ENCODE assay signal across 11 cellular contexts in genomic region chr6:3885262-3886036, GRCh38. TPM values are rescaled to one million over a fixed set of nuclear protein-coding genes. Genes with fewer than 3 reads are reported as not detected.
A peak's percentile ranks its signal among the peaks of the same experiment; 100 is the strongest.
DNase-seq lines count a peak whose midpoint lies in the region; ATAC-seq, FAIRE-seq and TF ChIP-seq lines count a peak whose summit lies in the region.
"Had no signal": no experiment of that assay in that cellular context is flagged by ENCODE, and none has a peak within 500 bp of the region (broad histone marks: within the 10 kb centered on the region; RNA-seq: fewer than 3 reads in every experiment).

No MANE protein-coding gene starts in this region.

- H3K27me3 Mint-ChIP-seq in activated T-helper 17 cell treated with anti-CD3 and anti-CD28 coated beads, Interleukin-2, amount 50 U/mL, for 72 hours, result no peaks in the 10 kb centered on the region

- H3K27ac Mint-ChIP-seq in activated T-helper 17 cell treated with anti-CD3 and anti-CD28 coated beads, Interleukin-2, amount 50 U/mL, for 72 hours, result no peak overlapping the region

- H3K27ac ChIP-seq in K562 (ENCODE audit: extremely low read depth, low read depth, low read length), result no peak overlapping the region

- TF ChIP-seq EP300 in K562 (IDR thresholded peaks at IDR 0.05; ENCODE audit: low read length), result no peak

- H3K9me3 ChIP-seq in K562 (replicated peaks; ENCODE audit: control insufficient read depth, insufficient read depth, low read depth, low read length), result no peaks in the 10 kb centered on the region
- H3K9me3 ChIP-seq: breast epithelium had no signal

- no peaks in the 10 kb centered on the region for H3K4me1 Mint-ChIP-seq in activated T-helper 17 cell treated with anti-CD3 and anti-CD28 coated beads, Interleukin-2, amount 50 U/mL, for 72 hours

- no peak overlapping the region for H2AFZ ChIP-seq in K562 (ENCODE audit: low read depth, low read length)

- H3K9me1 ChIP-seq in K562 (ENCODE audit: control insufficient read depth, insufficient read depth, low read length), result peaks cover 4% of the 10 kb centered on the region

- H3K36me3 Mint-ChIP-seq in activated T-helper 17 cell treated with anti-CD3 and anti-CD28 coated beads, Interleukin-2, amount 50 U/mL, for 72 hours (ENCODE audit: low read depth), result no peaks in the 10 kb centered on the region

- in situ Hi-C loops in K562 (cut with MboI), result no loop called here

- CTCF ChIA-PET in K562 (lab: Yijun Ruan, JAX; ENCODE audit: low intra/inter-chr PET ratio), result interaction anchor here (1.5 kb wide), 1 partner anchor 105 kb away, joined by 3 read pairs; no protein-coding TSS in a partner anchor

- no TSS peak for BruUV-seq in K562 (replicated peaks; lab: Mats Ljungman, UMichigan)

- peaks cover 20 to 58% of the 10 kb centered on the region in 2 experiments for H3K27me3 ChIP-seq in K562 (ENCODE audit: control insufficient read depth in 2 of 2, insufficient read depth in 2 of 2, low read length in 2 of 2)
- H3K27me3 ChIP-seq: breast epithelium had no signal

- TF ChIP-seq RAD21 in K562 (CRISPR knock-in tag; conservative IDR thresholded peaks at IDR 0.05 in 1 of 2, IDR thresholded peaks at IDR 0.05 in 1 of 2), result peak in 1 of 2 experiments; percentile 66; a peak in 3 of 4 replicates

- H3K4me1 ChIP-seq in K562 (replicated peaks in 1 of 2; ENCODE audit: control insufficient read depth in 2 of 2, insufficient read depth in 2 of 2, low read length in 2 of 2), result no peaks in the 10 kb centered on the region

- no peak overlapping the region for H3K9ac ChIP-seq in K562 (ENCODE audit: insufficient read depth in 1 of 2, low read depth in 2 of 2, low read length in 2 of 2)

- H4K20me1 ChIP-seq in K562 (replicated peaks; ENCODE audit: control insufficient read depth, insufficient read depth, low read length), result no peaks in the 10 kb centered on the region

- intact Hi-C loops in K562 (cut with micrococcal nuclease), result loop anchor here (2.0 to 10.0 kb wide), 3 partner anchors 47 to 138 kb away; no protein-coding TSS in a partner anchor

- POLR2A ChIA-PET in K562 (lab: Yijun Ruan, JAX), result no interaction called here

- H3K9me3 Mint-ChIP-seq in activated T-helper 17 cell treated with anti-CD3 and anti-CD28 coated beads, Interleukin-2, amount 50 U/mL, for 72 hours, result no peaks in the 10 kb centered on the region

- H3K36me3 ChIP-seq in K562 (ENCODE audit: control insufficient read depth, insufficient read depth, low read length), result no peaks in the 10 kb centered on the region
- H3K36me3 ChIP-seq: breast epithelium had no signal

- H3K4me3 Mint-ChIP-seq in activated T-helper 17 cell treated with anti-CD3 and anti-CD28 coated beads, Interleukin-2, amount 50 U/mL, for 72 hours, result no peak overlapping the region

- ATAC-seq in K562, result peak; percentile 88
- ATAC-seq in activated T-helper 17 cell treated with anti-CD3 and anti-CD28 coated beads, Interleukin-2, amount 50 U/mL, for 72 hours (replicated peaks), result no peak

- no peak overlapping the region for H3K4me2 ChIP-seq in K562 (ENCODE audit: insufficient read depth, low read length)

- FAIRE-seq in K562 (lab: Jason Lieb, UNC), result peak; percentile 75

- 19% methylated on average over 9 of the region's 9 CpGs for WGBS in K562 (ENCODE audit: insufficient coverage, low coverage, missing lambda C conversion rate)

- H3K4me3 ChIP-seq in K562, result no peak overlapping the region
- H3K4me3 ChIP-seq: breast epithelium had no signal

- no peak for TF ChIP-seq POLR2A in K562 (conservative IDR thresholded peaks at IDR 0.05)

- no peaks in the 10 kb centered on the region for H3K79me2 ChIP-seq in K562 (ENCODE audit: control insufficient read depth, insufficient read depth, low read length)

- TF ChIP-seq CTCF in LNCAP (IDR thresholded peaks at IDR 0.05) (0 out of 2 replicates have a peak, but pooled peaks have one; percentile 20), K562 (IDR thresholded peaks at IDR 0.05 in 2 of 3, conservative IDR thresholded peaks at IDR 0.05 in 1 of 3; ENCODE audit: insufficient read depth in 2 of 3, low read depth in 1 of 3, low read length in 3 of 3) (peak; percentile 60 to 65 (median 63); a peak in 5 of 6 replicates)

- DNase-seq in D341Med (ENCODE audit: low spot score) (peak; percentile 58), K562 (ENCODE audit: extremely low read depth in 1 of 4, low spot score in 3 of 4) (peak; percentile 26 to 43 (median 34)), mesenteric fat pad (ENCODE audit: low spot score) (peak; percentile 22), hippocampal formation (lab: John Stamatoyannopoulos, UW) (no peak), NCI-H2029 (lab: John Stamatoyannopoulos, UW) (no peak)
- DNase-seq in activated CD4-positive, CD25-positive, alpha-beta regulatory T cell treated with anti-CD3 and anti-CD28 coated beads, Interleukin-2, amount 50 U/mL, for 72 hours, result no peak
- DNase-seq: activated CD4-positive, alpha-beta T cell treated with anti-CD3 and anti-CD28 coated beads, Interleukin-2, amount 50 U/mL, for 48 hours; NCI-H526 treated with DMSO at 0.1 percent for 48 hours had no signal

TF ChIP-seq in K562, 482 proteins besides CTCF, POLR2A, EP300 and RAD21:
- TF ChIP-seq L3MBTL2 (IDR thresholded peaks at IDR 0.05), result 0 out of 2 replicates have a peak, but pooled peaks have one; percentile 33
- no peak for TF ChIP-seq POLR2B (IDR thresholded peaks at IDR 0.05; ENCODE audit: low read depth, partially characterized antibody)
- no peak for TF ChIP-seq CC2D1A (IDR thresholded peaks at IDR 0.05)
- peak; percentile 75 for TF ChIP-seq RBM25 (IDR thresholded peaks at IDR 0.05; ENCODE audit: low read depth, low read length, severe bottlenecking)
- no peak for TF ChIP-seq SREBF1 (IDR thresholded peaks at IDR 0.05; ENCODE audit: borderline replicate concordance, low read depth, low read length)
- TF ChIP-seq SMC3 (conservative IDR thresholded peaks at IDR 0.05; ENCODE audit: insufficient read depth, low read depth, low read length), result peak; percentile 48
- TF ChIP-seq, protein P1, sequence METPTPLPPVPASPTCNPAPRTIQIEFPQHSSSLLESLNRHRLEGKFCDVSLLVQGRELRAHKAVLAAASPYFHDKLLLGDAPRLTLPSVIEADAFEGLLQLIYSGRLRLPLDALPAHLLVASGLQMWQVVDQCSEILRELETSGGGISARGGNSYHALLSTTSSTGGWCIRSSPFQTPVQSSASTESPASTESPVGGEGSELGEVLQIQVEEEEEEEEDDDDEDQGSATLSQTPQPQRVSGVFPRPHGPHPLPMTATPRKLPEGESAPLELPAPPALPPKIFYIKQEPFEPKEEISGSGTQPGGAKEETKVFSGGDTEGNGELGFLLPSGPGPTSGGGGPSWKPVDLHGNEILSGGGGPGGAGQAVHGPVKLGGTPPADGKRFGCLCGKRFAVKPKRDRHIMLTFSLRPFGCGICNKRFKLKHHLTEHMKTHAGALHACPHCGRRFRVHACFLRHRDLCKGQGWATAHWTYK (CRISPR knock-in tag; IDR thresholded peaks at IDR 0.05), result no peak
TF ChIP-seq in K562: peak in this region for 3.

RNA-seq across cellular contexts. Expression of gene FAM50B, which starts 36.3 kb away (rescaled TPM):
- total RNA-seq in K562 (2011; cell fraction: chromatin; rRNA removed; ENCODE audit: low replicate concordance), result not detected in 2 replicates
- not detected in 2 replicates for total RNA-seq in K562 (2011; cell fraction: nucleolus; rRNA removed)
- total RNA-seq in K562 (2011; cell fraction: nucleoplasm; rRNA removed), result not detected in 2 replicates
- total RNA-seq in K562 (2014; rRNA removed), result not detected in 2 replicates
- total RNA-seq in K562 (2014; rRNA removed; fragmentation: Illumina TruSeq; extraction: Trizol), result not detected in 2 replicates
- total RNA-seq in K562 (2015; rRNA removed; fragmentation: Illumina TruSeq; extraction: Trizol), result not detected in 2 replicates
- 0.09 and 0.13 TPM in 2 replicates for total RNA-seq in K562 (2021)
- polyA plus RNA-seq in K562 (2011; rRNA removed), result 0.04 and 0.13 TPM in 2 replicates
- 0.12 TPM in 1 of 2 replicates, not detected in the other for polyA plus RNA-seq in K562 (2011; cell fraction: cytosol; rRNA removed)
- polyA plus RNA-seq in K562 (2011; cell fraction: nucleus; rRNA removed), result 0.07 TPM in 1 of 2 replicates, not detected in the other
- polyA plus RNA-seq in K562 (2012), result 0.07 and 0.11 TPM in 2 replicates
- not detected in 2 replicates for polyA plus RNA-seq in K562 (2014; fragmentation: Illumina TruSeq; extraction: Trizol)
- polyA plus RNA-seq in K562 (2014; fragmentation: Nextera tagmentation; extraction: Ambion mirVana), result not detected
- 0.16 TPM in 1 of 2 replicates, not detected in the other for polyA plus RNA-seq in K562 (2014; rRNA removed)
- not detected in 2 replicates for polyA minus RNA-seq in K562 (2011; rRNA and poly(A)+ RNA removed)
- polyA minus RNA-seq in K562 (2011; cell fraction: cytosol; rRNA and poly(A)+ RNA removed), result not detected in 2 replicates
- not detected in 2 replicates for polyA minus RNA-seq in K562 (2011; cell fraction: nucleus; rRNA and poly(A)+ RNA removed)
- total RNA-seq in mesenteric fat pad, result 6.1 TPM
- 10 to 100 TPM; 13.9 to 22.8 TPM for total RNA-seq in activated T-helper 17 cell treated with anti-CD3 and anti-CD28 coated beads, Interleukin-2, amount 50 U/mL, for 72 hours

Comparison
In these comparisons a context has a peak if more than half of its experiments do, and no peak if none do; other contexts are left out.
1. DNase-seq: peak in D341Med (single experiment), K562 (4 of 4) and mesenteric fat pad (single experiment); none in activated CD4-positive, CD25-positive, alpha-beta regulatory T cell treated with anti-CD3 and anti-CD28 coated beads, Interleukin-2, amount 50 U/mL, for 72 hours (single experiment), hippocampal formation (0 of 2) and NCI-H2029 (single experiment).